In genomic region chr2:128448331-128449225, GRCh38 we compare ENCODE assay signal across 22 cellular contexts.
DNase-seq lines count a peak whose midpoint lies in the region; TF ChIP-seq lines count a peak whose summit lies in the region.
"Had no signal": no experiment of that assay in that cellular context is flagged by ENCODE, and none has a peak within 500 bp of the region (broad histone marks: within the 10 kb centered on the region; RNA-seq: fewer than 3 reads in every experiment).

No MANE protein-coding gene starts in this region.

- no peak overlapping the region for H3K9ac ChIP-seq in mesendoderm (ENCODE audit: low read length)
- H3K9ac ChIP-seq: KMS-11 had no signal

- no peak overlapping the region for H3K4me3 ChIP-seq in Peyer's patch
- no peak overlapping the region for H3K4me3 ChIP-seq in sigmoid colon
- H3K4me3 ChIP-seq in mesendoderm (ENCODE audit: low read length) = no peak overlapping the region
- H3K4me3 ChIP-seq: HAP-1, hepatocyte, SK-N-MC, smooth muscle cell had no signal

- DNase-seq in CD14-positive monocyte (ENCODE audit: low spot score) (peak; percentile 36), Peyer's patch (peak in 2 of 3 donors; percentile 1 to 29), islet precursor cell (peak; percentile 48), sigmoid colon (peak; percentile 57), GOT3 (lab: John Stamatoyannopoulos, UW) (no peak), COR-L47 (lab: John Stamatoyannopoulos, UW) (no peak), mesendoderm (no peak)
- DNase-seq in stimulated activated naive CD4-positive, alpha-beta T cell (lab: John Stamatoyannopoulos, UW) = no peak
- DNase-seq: activated CD8-positive, alpha-beta T cell treated with anti-CD3 and anti-CD28 coated beads for 36 hours; CD4-positive, CD25-positive, alpha-beta regulatory T cell; DMS 273 treated with DMSO at 0.1 percent for 48 hours; foreskin fibroblast; immature natural killer cell; NCI-H2171; NCI-H526; stimulated activated CD4-positive, alpha-beta T cell treated with anti-CD3 and anti-CD28 coated beads, Interleukin-4, amount 100 ng/mL, for 24 hours had no signal

- H4K5ac ChIP-seq in mesendoderm (ENCODE audit: low read length) = no peak overlapping the region

- H3K56ac ChIP-seq in mesendoderm (ENCODE audit: low read length) = no peak overlapping the region

- no peaks in the 10 kb centered on the region for H3K36me3 ChIP-seq in Peyer's patch
- no peaks in the 10 kb centered on the region for H3K36me3 ChIP-seq in sigmoid colon
- H3K36me3 ChIP-seq in mesendoderm (ENCODE audit: control insufficient read depth, insufficient read depth, low read length) = no peaks in the 10 kb centered on the region
- H3K36me3 ChIP-seq: HAP-1 had no signal

- H2BK5ac ChIP-seq in mesendoderm (ENCODE audit: low read length) = no peak overlapping the region

- no peak overlapping the region for H2BK15ac ChIP-seq in mesendoderm (replicated peaks; ENCODE audit: low read depth)

- no peak overlapping the region for H4K8ac ChIP-seq in mesendoderm (ENCODE audit: low read depth, low read length)

- TF ChIP-seq EP300 in sigmoid colon (IDR thresholded peaks at IDR 0.05) = no peak

- H3K27me3 Mint-ChIP-seq in CD14-positive monocyte (ENCODE audit: low read depth in 3 of 3) = peaks cover 0 to 9% (median 7%) of the 10 kb centered on the region in 3 donors
- H3K27me3 Mint-ChIP-seq: activated naive CD4-positive, alpha-beta T cell treated with anti-CD3 and anti-CD28 coated beads, Interleukin-2, amount 50 U/mL, for 24 hours had no signal

- TF ChIP-seq CTCF in CD14-positive monocyte (IDR thresholded peaks at IDR 0.05) = no peak
- no peak for TF ChIP-seq CTCF in Peyer's patch (IDR thresholded peaks at IDR 0.05)
- no peak for TF ChIP-seq CTCF in sigmoid colon (IDR thresholded peaks at IDR 0.05)

- peaks cover 0 to 6% (median 2%) of the 10 kb centered on the region in 7 donors for H3K9me3 Mint-ChIP-seq in CD14-positive monocyte
- H3K9me3 Mint-ChIP-seq: activated CD8-positive, alpha-beta T cell treated with anti-CD3 and anti-CD28 coated beads for 36 hours; activated naive CD4-positive, alpha-beta T cell treated with anti-CD3 and anti-CD28 coated beads, Interleukin-2, amount 50 U/mL, for 24 hours; CD4-positive, CD25-positive, alpha-beta regulatory T cell had no signal

- peaks cover 9% of the 10 kb centered on the region for H3K4me1 Mint-ChIP-seq in CD14-positive monocyte
- H3K4me1 Mint-ChIP-seq: activated naive CD4-positive, alpha-beta T cell treated with anti-CD3 and anti-CD28 coated beads, Interleukin-2, amount 50 U/mL, for 24 hours; CD4-positive, CD25-positive, alpha-beta regulatory T cell; immature natural killer cell had no signal

- no peaks in the 10 kb centered on the region for H3K9me3 ChIP-seq in Peyer's patch
- no peaks in the 10 kb centered on the region for H3K9me3 ChIP-seq in sigmoid colon
- H3K9me3 ChIP-seq: HAP-1 had no signal

- H3K4me2 ChIP-seq in mesendoderm (ENCODE audit: low read length) = no peak overlapping the region
- H3K4me2 ChIP-seq: hepatocyte, KMS-11, smooth muscle cell had no signal

- H3K36me3 Mint-ChIP-seq in CD14-positive monocyte = no peaks in the 10 kb centered on the region
- H3K36me3 Mint-ChIP-seq: activated naive CD4-positive, alpha-beta T cell treated with anti-CD3 and anti-CD28 coated beads, Interleukin-2, amount 50 U/mL, for 24 hours; CD4-positive, CD25-positive, alpha-beta regulatory T cell; immature natural killer cell had no signal

- H3K79me1 ChIP-seq in mesendoderm (ENCODE audit: low read length) = no peaks in the 10 kb centered on the region

- H3K27ac Mint-ChIP-seq in CD14-positive monocyte = peak overlapping the region in 1 of 7 donors; percentile 31
- H3K27ac Mint-ChIP-seq: activated CD8-positive, alpha-beta T cell treated with anti-CD3 and anti-CD28 coated beads for 36 hours; activated naive CD4-positive, alpha-beta T cell treated with anti-CD3 and anti-CD28 coated beads, Interleukin-2, amount 50 U/mL, for 24 hours; CD4-positive, CD25-positive, alpha-beta regulatory T cell; immature natural killer cell had no signal

- H3K27me3 ChIP-seq in Peyer's patch = no peaks in the 10 kb centered on the region
- no peaks in the 10 kb centered on the region for H3K27me3 ChIP-seq in sigmoid colon
- no peaks in the 10 kb centered on the region for H3K27me3 ChIP-seq in mesendoderm (ENCODE audit: insufficient read depth, low read length, poor library complexity)
- H3K27me3 ChIP-seq: hepatocyte had no signal

- H3K4ac ChIP-seq in mesendoderm (ENCODE audit: low read depth, low read length) = no peak overlapping the region

- H3K4me1 ChIP-seq in Peyer's patch = no peaks in the 10 kb centered on the region
- no peaks in the 10 kb centered on the region for H3K4me1 ChIP-seq in sigmoid colon
- no peaks in the 10 kb centered on the region for H3K4me1 ChIP-seq in mesendoderm (ENCODE audit: control insufficient read depth, low read depth, low read length)
- H3K4me1 ChIP-seq: HAP-1 had no signal

- WGBS in sigmoid colon, 2 donors = 83 to 91% methylated on average over 13 of the region's 13 CpGs
- no CpG with 5 or more reads among the region's 13 CpGs for WGBS in mesendoderm (ENCODE audit: extremely low coverage, insufficient coverage, low lambda C conversion rate)

- H2BK120ac ChIP-seq in mesendoderm (ENCODE audit: low read depth, low read length) = no peak overlapping the region

- no peak overlapping the region for H3K18ac ChIP-seq in mesendoderm (ENCODE audit: low read length)

- intact Hi-C loops in CD14-positive monocyte (cut with micrococcal nuclease) (no loop called here), sigmoid colon (cut with DNase I) (no loop called here)

- H3K27ac ChIP-seq in Peyer's patch = no peak overlapping the region
- no peak overlapping the region for H3K27ac ChIP-seq in sigmoid colon
- no peak overlapping the region for H3K27ac ChIP-seq in mesendoderm (ENCODE audit: low read depth, low read length)
- H3K27ac ChIP-seq: hepatocyte, KMS-11, SK-N-MC had no signal

- H2AK5ac ChIP-seq in mesendoderm (ENCODE audit: low read length) = no peak overlapping the region

- no peaks in the 10 kb centered on the region for H3K79me2 ChIP-seq in mesendoderm (ENCODE audit: control insufficient read depth, insufficient read depth, low read length)
- H3K79me2 ChIP-seq: hepatocyte had no signal

- H3K23ac ChIP-seq in mesendoderm (ENCODE audit: low read length) = no peak overlapping the region

- TF ChIP-seq POLR2A in Peyer's patch (IDR thresholded peaks at IDR 0.05) (no peak), sigmoid colon (IDR thresholded peaks at IDR 0.05) (no peak)

- H3K4me3 Mint-ChIP-seq in CD14-positive monocyte = no peak overlapping the region
- H3K4me3 Mint-ChIP-seq: activated CD8-positive, alpha-beta T cell treated with anti-CD3 and anti-CD28 coated beads for 36 hours; activated naive CD4-positive, alpha-beta T cell treated with anti-CD3 and anti-CD28 coated beads, Interleukin-2, amount 50 U/mL, for 24 hours; CD4-positive, CD25-positive, alpha-beta regulatory T cell; immature natural killer cell had no signal

Comparison
In these comparisons a context has a peak if more than half of its experiments do, and no peak if none do; other contexts are left out.
1. DNase-seq: peak in CD14-positive monocyte (single experiment), Peyer's patch (2 of 3), islet precursor cell (single experiment) and sigmoid colon (single experiment); none in stimulated activated naive CD4-positive, alpha-beta T cell (0 of 6), GOT3 (single experiment), COR-L47 (single experiment) and mesendoderm (single experiment).